ENCODE assay signal across 8 cellular contexts in genomic region chr3:62622553-62623174, GRCh38.
DNase-seq lines count a peak whose midpoint lies in the region; ATAC-seq, FAIRE-seq and TF ChIP-seq lines count a peak whose summit lies in the region.

No MANE protein-coding gene starts in this region.

- no peaks in the 10 kb centered on the region for H3K27me3 Mint-ChIP-seq in effector memory CD8-positive, alpha-beta T cell

- no peak for TF ChIP-seq CTCF in lung (IDR thresholded peaks at IDR 0.05; ENCODE audit: control extremely low read depth, extremely low read depth)

- no peaks in the 10 kb centered on the region for H3K4me1 ChIP-seq in lung (ENCODE audit: control insufficient read depth in 2 of 2, insufficient read depth in 2 of 2, low read length in 2 of 2)

- no peak overlapping the region for H3K27ac Mint-ChIP-seq in effector memory CD8-positive, alpha-beta T cell

- H3K9me3 Mint-ChIP-seq in effector memory CD8-positive, alpha-beta T cell, result no peaks in the 10 kb centered on the region

- peak; percentile 41 for ATAC-seq in lung (ENCODE audit: insufficient read depth, low FRiP score)
- ATAC-seq in effector memory CD8-positive, alpha-beta T cell (replicated peaks), result no peak

- WGBS in lung, 2 donors, result 47 to 56% methylated on average over 5 of the region's 5 CpGs

- H3K4me1 Mint-ChIP-seq in effector memory CD8-positive, alpha-beta T cell (ENCODE audit: low read depth in 2 of 2), result no peaks in the 10 kb centered on the region

- no peak overlapping the region for H3K27ac ChIP-seq in lung (ENCODE audit: low read depth in 1 of 2, low read length in 1 of 2)

- H3K9me3 ChIP-seq in lung (ENCODE audit: control insufficient read depth in 2 of 2, insufficient read depth in 1 of 2, low read length in 1 of 2), result peaks cover 0 to 2% of the 10 kb centered on the region in 2 donors

- peak; percentile 42 for FAIRE-seq in G401.6 (lab: Jason Lieb, UNC)
- no peak for FAIRE-seq in GM12892 (lab: Jason Lieb, UNC)

- no peaks in the 10 kb centered on the region for H3K36me3 ChIP-seq in lung (ENCODE audit: control insufficient read depth in 2 of 2, insufficient read depth in 2 of 2, low read length in 2 of 2)

- H3K27me3 ChIP-seq in lung (ENCODE audit: control insufficient read depth, insufficient read depth), result no peaks in the 10 kb centered on the region

- CTCF ChIA-PET in HEK293T (lab: Yijun Ruan, JAX), result interaction anchor here (0.6 to 1.1 kb wide), 4 partner anchors 19 to 539 kb away, joined by 3 to 9 read pairs (median 3); no protein-coding TSS in a partner anchor

- peak; percentile 49 for DNase-seq in HEK293T (ENCODE audit: extremely low spot score)
- peak; percentile 6 for DNase-seq in NCI-H774 (lab: John Stamatoyannopoulos, UW)
- DNase-seq in dedifferentiated amniotic fluid mesenchymal stem cell (ENCODE audit: extremely low spot score), result peak; percentile 74
- no peak for DNase-seq in lung (ENCODE audit: low spot score)
- DNase-seq in GM12892 (ENCODE audit: insufficient read length), result no peak
- DNase-seq in effector memory CD8-positive, alpha-beta T cell, result no peak
- no peak for DNase-seq in T1000 (lab: John Stamatoyannopoulos, UW)

- no peak for TF ChIP-seq POLR2A in GM12892 (IDR thresholded peaks at IDR 0.05; ENCODE audit: low read depth, low read length)

- POLR2A ChIA-PET in HEK293T (lab: Yijun Ruan, JAX), result no interaction called here

- H3K36me3 Mint-ChIP-seq in effector memory CD8-positive, alpha-beta T cell (ENCODE audit: insufficient read depth), result peaks cover 4% of the 10 kb centered on the region

- H3K4me3 Mint-ChIP-seq in effector memory CD8-positive, alpha-beta T cell, result no peak overlapping the region

- H3K4me3 ChIP-seq in lung, result no peak overlapping the region

TF ChIP-seq in HEK293T, 16 proteins besides CTCF, POLR2A, EP300 and RAD21:
- TF ChIP-seq FOXM1 (IDR thresholded peaks at IDR 0.05; ENCODE audit: borderline replicate concordance) (no peak), ELF4 (IDR thresholded peaks at IDR 0.05) (no peak), PKNOX1 (IDR thresholded peaks at IDR 0.05) (no peak), LEF1 (IDR thresholded peaks at IDR 0.05; ENCODE audit: borderline replicate concordance) (no peak), ZNF384 (IDR thresholded peaks at IDR 0.05) (no peak), BHLHE40 (IDR thresholded peaks at IDR 0.05; ENCODE audit: borderline replicate concordance) (no peak), FOXA1 (IDR thresholded peaks at IDR 0.05) (no peak), L3MBTL2 (conservative IDR thresholded peaks at IDR 0.05) (no peak), SUZ12 (IDR thresholded peaks at IDR 0.05) (no peak), HDGF (IDR thresholded peaks at IDR 0.05; ENCODE audit: borderline replicate concordance) (no peak), NFRKB (IDR thresholded peaks at IDR 0.05) (no peak), CTBP1 (IDR thresholded peaks at IDR 0.05; ENCODE audit: borderline replicate concordance) (no peak), TARDBP (IDR thresholded peaks at IDR 0.05) (no peak), ARNT (IDR thresholded peaks at IDR 0.05) (no peak), SP1 (IDR thresholded peaks at IDR 0.05) (no peak), FOXK2 (IDR thresholded peaks at IDR 0.05) (no peak)

Comparison
In these comparisons a context has a peak if more than half of its experiments do, and no peak if none do; other contexts are left out.
1. DNase-seq: peak in HEK293T (single experiment), NCI-H774 (single experiment) and dedifferentiated amniotic fluid mesenchymal stem cell (single experiment); none in lung (single experiment), GM12892 (single experiment), effector memory CD8-positive, alpha-beta T cell (0 of 3) and T1000 (single experiment).